In genomic region chr1:174964261-174964984, GRCh38 we compare ENCODE assay signal across 8 cellular contexts. TPM values are rescaled to one million over a fixed set of nuclear protein-coding genes. Genes with fewer than 3 reads are reported as not detected.
A peak's percentile ranks its signal among the peaks of the same experiment; 100 is the strongest.
DNase-seq lines count a peak whose midpoint lies in the region; ATAC-seq and TF ChIP-seq lines count a peak whose summit lies in the region.

No MANE protein-coding gene starts in this region.

- H3K4me3 ChIP-seq in testis = no peak overlapping the region

- 46 to 48% methylated on average over 6 of the region's 6 CpGs for WGBS in testis, 2 donors

- intact Hi-C loops in testis (cut with DNase I; ENCODE audit: low total_unique reads) = no loop called here

- H3K9me3 Mint-ChIP-seq in activated CD4-positive, alpha-beta memory T cell treated with anti-CD3 and anti-CD28 coated beads, Interleukin-2, amount 10 ng/mL, durations not matched to agents 7 days and 5 days = no peaks in the 10 kb centered on the region
- no peaks in the 10 kb centered on the region for H3K9me3 Mint-ChIP-seq in immature natural killer cell
- no peaks in the 10 kb centered on the region for H3K9me3 Mint-ChIP-seq in type B pancreatic cell

- peak overlapping the region in 1 of 2 donors; percentile 70 for H3K27ac ChIP-seq in testis

- peaks cover 9% of the 10 kb centered on the region for H3K4me1 ChIP-seq in testis

- peaks cover 10% of the 10 kb centered on the region for H3K36me3 Mint-ChIP-seq in activated CD4-positive, alpha-beta memory T cell treated with anti-CD3 and anti-CD28 coated beads, Interleukin-2, amount 10 ng/mL, durations not matched to agents 7 days and 5 days (ENCODE audit: low read depth)
- peaks cover 0 to 3% (median 0%) of the 10 kb centered on the region in 3 donors for H3K36me3 Mint-ChIP-seq in immature natural killer cell
- no peaks in the 10 kb centered on the region for H3K36me3 Mint-ChIP-seq in type B pancreatic cell

- H3K27me3 ChIP-seq in testis = no peaks in the 10 kb centered on the region

- no peak for TF ChIP-seq CTCF in type B pancreatic cell (conservative IDR thresholded peaks at IDR 0.05)
- no peak for TF ChIP-seq CTCF in testis (IDR thresholded peaks at IDR 0.05)

- DNase-seq in stimulated activated CD4-positive, alpha-beta T cell treated with anti-CD3 and anti-CD28 coated beads, Interleukin-4, amount 100 ng/mL, for 24 hours = peak; percentile 28
- DNase-seq in stimulated activated CD4-positive, alpha-beta T cell treated with anti-CD3 and anti-CD28 coated beads, Interleukin-2, amount 100 ng/mL, for 48 hours = no peak
- DNase-seq in activated CD4-positive, alpha-beta memory T cell treated with anti-CD3 and anti-CD28 coated beads, Interleukin-2, amount 10 ng/mL, durations not matched to agents 7 days and 5 days = peak; percentile 29
- peak; percentile 50 to 62 (median 53) for DNase-seq in immature natural killer cell
- DNase-seq in type B pancreatic cell (ENCODE audit: extremely low spot score, unreplicated experiment) = no peak
- no peak for DNase-seq in NK-92 treated with Interleukin-12 subunit alpha and Interleukin-12 subunit beta, amount 100 ng/mL, for 24 hours (lab: John Stamatoyannopoulos, UW)
- DNase-seq in testis = no peak

- POLR2A ChIA-PET in activated CD4-positive, alpha-beta memory T cell treated with anti-CD3 and anti-CD28 coated beads, Interleukin-2, amount 10 ng/mL, durations not matched to agents 7 days and 5 days (lab: Charles Lee) = interaction anchor here (0.9 to 7.2 kb wide), 10 partner anchors 10 to 1095 kb away, joined by 3 to 203 read pairs (median 4); partner anchors contain the start of genes CACYBP, MRPS14 and ZBTB37

- no peaks in the 10 kb centered on the region for H3K36me3 ChIP-seq in testis (ENCODE audit: low read depth, missing control alignments)

- CTCF ChIA-PET in activated CD4-positive, alpha-beta memory T cell treated with anti-CD3 and anti-CD28 coated beads, Interleukin-2, amount 10 ng/mL, durations not matched to agents 7 days and 5 days (lab: Charles Lee) = interaction anchor here (0.9 to 2.3 kb wide), 3 partner anchors 18 to 36 kb away, joined by 4 to 13 read pairs (median 6); partner anchors contain the start of gene CACYBP

- TF ChIP-seq POLR2A in testis (IDR thresholded peaks at IDR 0.05) = no peak

- H3K27ac Mint-ChIP-seq in activated CD4-positive, alpha-beta memory T cell treated with anti-CD3 and anti-CD28 coated beads, Interleukin-2, amount 10 ng/mL, durations not matched to agents 7 days and 5 days = peak overlapping the region; percentile 97
- H3K27ac Mint-ChIP-seq in immature natural killer cell (peak overlapping the region; percentile 91 to 99 (median 96)), type B pancreatic cell (peak overlapping the region; percentile 95)

- no peaks in the 10 kb centered on the region for H3K27me3 Mint-ChIP-seq in activated CD4-positive, alpha-beta memory T cell treated with anti-CD3 and anti-CD28 coated beads, Interleukin-2, amount 10 ng/mL, durations not matched to agents 7 days and 5 days
- H3K27me3 Mint-ChIP-seq in immature natural killer cell (ENCODE audit: low read depth in 3 of 3) (peaks cover 10 to 19% (median 14%) of the 10 kb centered on the region in 3 donors), type B pancreatic cell (no peaks in the 10 kb centered on the region)

- peaks cover 57% of the 10 kb centered on the region for H3K4me1 Mint-ChIP-seq in activated CD4-positive, alpha-beta memory T cell treated with anti-CD3 and anti-CD28 coated beads, Interleukin-2, amount 10 ng/mL, durations not matched to agents 7 days and 5 days
- peaks cover 62% of the 10 kb centered on the region in 2 donors for H3K4me1 Mint-ChIP-seq in immature natural killer cell
- peaks cover 44% of the 10 kb centered on the region for H3K4me1 Mint-ChIP-seq in type B pancreatic cell (ENCODE audit: unreplicated experiment)

- H3K9me3 ChIP-seq in testis = no peaks in the 10 kb centered on the region

- H3K4me3 Mint-ChIP-seq in activated CD4-positive, alpha-beta memory T cell treated with anti-CD3 and anti-CD28 coated beads, Interleukin-2, amount 10 ng/mL, durations not matched to agents 7 days and 5 days = peak overlapping the region; percentile 83
- H3K4me3 Mint-ChIP-seq in immature natural killer cell (peak overlapping the region; percentile 78 to 91 (median 79)), type B pancreatic cell (peak overlapping the region; percentile 79)

- no peak for ATAC-seq in HG03457 (IDR thresholded peaks at IDR 0.05; ENCODE audit: unreplicated experiment)

RNA-seq across cellular contexts. Expression of gene CACYBP, which starts 35.3 kb away (rescaled TPM):
- total RNA-seq in activated CD4-positive, alpha-beta memory T cell treated with anti-CD3 and anti-CD28 coated beads, Interleukin-2, amount 10 ng/mL, durations not matched to agents 7 days and 5 days = 100 to 1,000 TPM; 234 to 254 TPM
- 100 to 1,000 TPM; 131 to 160 (median 135) TPM for polyA plus RNA-seq in immature natural killer cell
- total RNA-seq in type B pancreatic cell (ENCODE audit: low replicate concordance) = 117 and 124 TPM in 2 replicates
- total RNA-seq in testis = 100 to 1,000 TPM in 1 of 2 donors, 10 to 100 TPM in 1; 74.4 to 120 TPM
- 121 TPM for polyA plus RNA-seq in testis (ENCODE audit: insufficient read depth, low read depth, low replicate concordance)

RNA-seq across cellular contexts. Expression of gene MRPS14, which starts 58.8 kb away (rescaled TPM):
- total RNA-seq in activated CD4-positive, alpha-beta memory T cell treated with anti-CD3 and anti-CD28 coated beads, Interleukin-2, amount 10 ng/mL, durations not matched to agents 7 days and 5 days = 10 to 100 TPM; 34.1 TPM
- polyA plus RNA-seq in immature natural killer cell = 10 to 100 TPM; 42.5 to 52.1 (median 44.4) TPM
- 32.0 and 35.7 TPM in 2 replicates for total RNA-seq in type B pancreatic cell (ENCODE audit: low replicate concordance)
- total RNA-seq in testis = 10 to 100 TPM; 30.2 to 31.2 TPM
- polyA plus RNA-seq in testis (ENCODE audit: insufficient read depth, low read depth, low replicate concordance) = 42.8 TPM

Comparison
In these comparisons a context has a peak if more than half of its experiments do, and no peak if none do; other contexts are left out.
1. DNase-seq: peak in stimulated activated CD4-positive, alpha-beta T cell treated with anti-CD3 and anti-CD28 coated beads, Interleukin-4, amount 100 ng/mL, for 24 hours (single experiment), activated CD4-positive, alpha-beta memory T cell treated with anti-CD3 and anti-CD28 coated beads, Interleukin-2, amount 10 ng/mL, durations not matched to agents 7 days and 5 days (single experiment) and immature natural killer cell (3 of 3); none in stimulated activated CD4-positive, alpha-beta T cell treated with anti-CD3 and anti-CD28 coated beads, Interleukin-2, amount 100 ng/mL, for 48 hours (0 of 2), type B pancreatic cell (single experiment), NK-92 treated with Interleukin-12 subunit alpha and Interleukin-12 subunit beta, amount 100 ng/mL, for 24 hours (single experiment) and testis (single experiment).
2. Peak in every context shown above with its lines, with median percentiles within 50 percentile points of each other: H3K27ac Mint-ChIP-seq and H3K4me3 Mint-ChIP-seq.